In genomic region chr3:142072851-142073250, GRCh38 we compare ENCODE assay signal across 24 cellular contexts.
"Had no signal": no experiment of that assay in that cellular context is flagged by ENCODE, and none has a peak within 500 bp of the region (broad histone marks: within the 10 kb centered on the region; RNA-seq: fewer than 3 reads in every experiment).

No MANE protein-coding gene starts in this region.

- ATAC-seq: heart right ventricle; left cardiac atrium; natural killer cell; psoas muscle; right lobe of liver; stimulated activated effector memory CD8-positive, alpha-beta T cell treated with anti-CD3 and anti-CD28 coated beads, Interleukin-12 subunit alpha, Interleukin-12 subunit beta, amount 100 ng/mL, for 72 hours had no signal

- DNase-seq: heart right ventricle; kidney glomerular epithelial cell; left cardiac atrium; left ventricle myocardium inferior; midbrain; naive B cell; natural killer cell; nephron progenitor cell; occipital lobe; psoas muscle; right lobe of liver; spleen; stimulated activated CD4-positive, alpha-beta T cell treated with anti-CD3 and anti-CD28 coated beads, Interleukin-4, amount 100 ng/mL, for 24 hours; stimulated activated naive CD4-positive, alpha-beta T cell; tibial artery; uterus had no signal

- H3K27ac ChIP-seq: heart right ventricle, left ventricle myocardium inferior, neural progenitor cell, neutrophil, parathyroid adenoma, psoas muscle, right lobe of liver, skin epidermis, spleen, suprapubic skin, thoracic aorta, tibial artery, uterus had no signal

- H3K36me3 ChIP-seq: heart right ventricle, left ventricle myocardium inferior, neural progenitor cell, neutrophil, right lobe of liver, suprapubic skin, thoracic aorta, uterus had no signal

- H3K4me3 ChIP-seq: heart right ventricle, hepatocyte, left ventricle myocardium inferior, neural progenitor cell, psoas muscle, right lobe of liver, skin epidermis, spleen, suprapubic skin, thoracic aorta, tibial artery, uterus had no signal

- H3K4me1 ChIP-seq: heart right ventricle, left ventricle myocardium inferior, neural progenitor cell, parathyroid adenoma, psoas muscle, right lobe of liver, spleen, suprapubic skin, tibial artery, uterus had no signal

- H3K27me3 ChIP-seq: heart right ventricle, hepatocyte, neural progenitor cell, neutrophil, right lobe of liver, spleen, suprapubic skin, tibial artery, uterus had no signal

- H3K9me3 ChIP-seq: heart right ventricle, left ventricle myocardium inferior, neutrophil, psoas muscle, right lobe of liver, spleen, suprapubic skin, thoracic aorta, tibial artery, uterus had no signal
